Comparison of ENCODE assay signal across 8 cellular contexts in the genomic region with DNA sequence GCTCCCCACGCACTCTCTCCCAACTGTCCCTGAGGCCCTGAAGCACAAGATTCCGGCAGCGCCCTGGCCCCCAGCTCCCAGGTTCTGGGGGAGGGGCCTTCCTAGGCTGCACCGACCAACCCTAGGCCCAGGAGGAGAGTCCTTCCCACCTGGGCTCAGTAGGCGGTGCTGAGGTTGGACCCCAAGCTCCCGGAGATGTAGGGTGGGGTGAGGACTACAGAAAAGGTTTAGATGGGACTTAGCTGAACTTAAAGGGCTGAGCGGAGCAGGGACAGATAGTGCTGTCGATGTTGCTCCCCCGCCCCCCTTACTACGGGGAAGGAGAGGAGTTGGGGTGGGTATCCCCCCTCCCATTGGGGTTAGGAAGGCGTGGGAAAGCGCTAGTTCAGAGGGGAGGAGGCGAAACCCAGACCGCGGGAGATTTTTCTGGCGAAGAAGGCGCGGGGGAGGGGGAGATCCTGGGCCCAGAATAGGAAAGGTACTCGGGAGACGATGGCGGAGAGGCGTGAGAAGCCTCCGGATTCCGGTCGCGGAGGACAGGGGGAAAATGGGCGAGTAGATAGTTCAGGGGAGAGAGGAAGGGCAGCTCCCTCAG. TPM values are rescaled to one million over a fixed set of nuclear protein-coding genes. Genes with fewer than 3 reads are reported as not detected.
DNase-seq lines count a peak whose midpoint lies in the region; ATAC-seq and TF ChIP-seq lines count a peak whose summit lies in the region.

No MANE protein-coding gene starts in this region.

- no peaks in the 10 kb centered on the region for H3K9me3 ChIP-seq in CD4-positive, alpha-beta memory T cell (ENCODE audit: control insufficient read depth in 1 of 2, low read length in 2 of 2)
- H3K9me3 ChIP-seq in SJCRH30 (replicated peaks) = no peaks in the 10 kb centered on the region
- H3K9me3 ChIP-seq in right lobe of liver = no peaks in the 10 kb centered on the region
- H3K9me3 ChIP-seq in stomach = no peaks in the 10 kb centered on the region

- TF ChIP-seq POLR2A in right lobe of liver (IDR thresholded peaks at IDR 0.05) = no peak
- peak in 1 of 4 donors; percentile 23 for TF ChIP-seq POLR2A in stomach (IDR thresholded peaks at IDR 0.05)

- peaks cover 0 to 2% (median 0%) of the 10 kb centered on the region in 8 donors for H3K9me3 Mint-ChIP-seq in CD4-positive, alpha-beta memory T cell

- peaks cover 18% of the 10 kb centered on the region for H3K36me3 ChIP-seq in CD4-positive, alpha-beta memory T cell (ENCODE audit: insufficient read depth, low read length)
- H3K36me3 ChIP-seq in SJCRH30 (peaks cover 19% of the 10 kb centered on the region), right lobe of liver (peaks cover 0 to 20% (median 14%) of the 10 kb centered on the region in 4 donors), stomach (peaks cover 18 to 20% (median 19%) of the 10 kb centered on the region in 4 donors)

- H3K27ac ChIP-seq in CD4-positive, alpha-beta memory T cell (ENCODE audit: low read depth, low read length) = peak overlapping the region; percentile 81
- H3K27ac ChIP-seq in SJCRH30 (no peak overlapping the region), right lobe of liver (peak overlapping the region; percentile 84 to 92 (median 90)), stomach (peak overlapping the region; percentile 89 to 96 (median 95))

- peaks cover 15 to 36% of the 10 kb centered on the region in 2 donors for H3K36me3 Mint-ChIP-seq in CD4-positive, alpha-beta memory T cell

- H3K4me1 Mint-ChIP-seq in CD4-positive, alpha-beta memory T cell = peaks cover 34 to 77% (median 57%) of the 10 kb centered on the region in 4 donors

- no peaks in the 10 kb centered on the region for H3K27me3 ChIP-seq in CD4-positive, alpha-beta memory T cell (ENCODE audit: insufficient read depth, low read length)
- H3K27me3 ChIP-seq in SJCRH30 (no peaks in the 10 kb centered on the region), right lobe of liver (no peaks in the 10 kb centered on the region), stomach (no peaks in the 10 kb centered on the region)

- 0% methylated on average over 21 of the region's 27 CpGs for WGBS in right lobe of liver (ENCODE audit: insufficient coverage, low coverage, low lambda C conversion rate, missing lambda C conversion rate)
- 1 to 4% (median 2%) methylated on average over 24 to 27 of the region's 27 CpGs for WGBS in stomach, 5 donors

- peak overlapping the region; percentile 82 to 99 (median 96) for H3K27ac Mint-ChIP-seq in CD4-positive, alpha-beta memory T cell

- peak overlapping the region; percentile 58 to 68 for H3K4me3 ChIP-seq in CD4-positive, alpha-beta memory T cell (ENCODE audit: low read length in 2 of 2)
- H3K4me3 ChIP-seq in SJCRH30 = peak overlapping the region; percentile 60
- peak overlapping the region; percentile 64 to 88 (median 86) for H3K4me3 ChIP-seq in right lobe of liver
- peak overlapping the region; percentile 80 to 95 (median 86) for H3K4me3 ChIP-seq in stomach

- POLR2A ChIA-PET in CD4-positive, alpha-beta memory T cell (lab: Charles Lee; ENCODE audit: partially characterized antibody) = interaction anchor here (0.5 to 10.0 kb wide), 11 partner anchors 8 to 517 kb away, joined by 3 to 210 read pairs (median 7); partner anchors contain the start of genes ATP5F1B, NACA, PTGES3 and RBMS2

- H3K4me1 ChIP-seq in CD4-positive, alpha-beta memory T cell (ENCODE audit: insufficient read depth, low read length) = peaks cover 60% of the 10 kb centered on the region
- peaks cover 7% of the 10 kb centered on the region; the same call in 1 of the 2 replicates for H3K4me1 ChIP-seq in SJCRH30
- peaks cover 0 to 50% (median 17%) of the 10 kb centered on the region in 4 donors for H3K4me1 ChIP-seq in right lobe of liver
- peaks cover 49 to 85% (median 71%) of the 10 kb centered on the region in 4 donors for H3K4me1 ChIP-seq in stomach

- TF ChIP-seq CTCF in right lobe of liver (IDR thresholded peaks at IDR 0.05) (no peak), stomach (IDR thresholded peaks at IDR 0.05) (no peak)

- ATAC-seq in right lobe of liver (peak in 2 of 4 donors; percentile 1), GM18868 (IDR thresholded peaks at IDR 0.05; ENCODE audit: unreplicated experiment) (no peak)

- CTCF ChIA-PET in CD4-positive, alpha-beta memory T cell (lab: Charles Lee; ENCODE audit: partially characterized antibody) = interaction anchor here (1.2 to 3.7 kb wide), 6 partner anchors 12 to 121 kb away, joined by 3 to 68 read pairs (median 22); partner anchors contain the start of gene PTGES3

- H3K4me3 Mint-ChIP-seq in CD4-positive, alpha-beta memory T cell = peak overlapping the region; percentile 86 to 99 (median 98)

- no peaks in the 10 kb centered on the region for H3K27me3 Mint-ChIP-seq in CD4-positive, alpha-beta memory T cell

- intact Hi-C loops in CD4-positive, alpha-beta memory T cell (cut with micrococcal nuclease) = loop anchor here (10.0 kb wide), 2 partner anchors 600 to 810 kb away; partner anchors contain the start of gene DNAJC14
- intact Hi-C loops in right lobe of liver (cut with DNase I) = no loop called here
- intact Hi-C loops in stomach (cut with DNase I; ENCODE audit: low total_unique reads) = loop anchor here (10.0 kb wide), 1 partner anchor 50 kb away; the partner anchor contains the start of gene PTGES3

- no peak for TF ChIP-seq EP300 in stomach (IDR thresholded peaks at IDR 0.05)

- DNase-seq in CD4-positive, alpha-beta memory T cell = peak in 3 of 5 donors; percentile 9 to 49 (median 28)
- DNase-seq in HT-29 (ENCODE audit: low spot score) (peak; percentile 83), SJCRH30 (peak; percentile 7 to 33), cerebellar cortex (ENCODE audit: low spot score) (peak; percentile 72), right lobe of liver (peak; percentile 67 to 70 (median 67)), stomach (peak; percentile 77), germinal center (ENCODE audit: low spot score) (no peak)

RNA-seq across cellular contexts. Expression of gene BAZ2A, which starts 4.2 kb away (rescaled TPM):
- 100 to 1,000 TPM; 206 to 212 TPM for total RNA-seq in CD4-positive, alpha-beta memory T cell
- 10 to 100 TPM in 1 of 2 donors, 1 to 10 TPM in 1; 3.8 to 36.6 TPM for polyA plus RNA-seq in CD4-positive, alpha-beta memory T cell
- 43.3 and 47.1 TPM in 2 replicates for total RNA-seq in HT-29 (2014; rRNA removed; shearing (Covaris generic))
- total RNA-seq in SJCRH30 (2014; rRNA removed; shearing (Covaris generic)) = 34.2 and 42.9 TPM in 2 replicates
- total RNA-seq in right lobe of liver (10 to 100 TPM; 21.8 to 45.7 (median 33.4) TPM), stomach (100 to 1,000 TPM in 3 of 5 donors, 10 to 100 TPM in 2; 69.4 to 158 (median 112) TPM)
- polyA plus RNA-seq in stomach = 10 to 100 TPM in 2 of 3 donors, 1 to 10 TPM in 1; 9.5 to 19.4 (median 11.6) TPM

RNA-seq across cellular contexts. Expression of gene ATP5F1B, which starts 11.4 kb away (rescaled TPM):
- total RNA-seq in CD4-positive, alpha-beta memory T cell = 100 to 1,000 TPM; 243 to 256 TPM
- polyA plus RNA-seq in CD4-positive, alpha-beta memory T cell = 1,000 to 10,000 TPM in 1 of 2 donors, 100 to 1,000 TPM in 1; 771 to 1,156 TPM
- total RNA-seq in HT-29 (2014; rRNA removed; shearing (Covaris generic)) = 397 and 447 TPM in 2 replicates
- total RNA-seq in SJCRH30 (2014; rRNA removed; shearing (Covaris generic)) = 698 and 730 TPM in 2 replicates
- total RNA-seq in right lobe of liver = 100 to 1,000 TPM; 346 to 535 (median 362) TPM
- 100 to 1,000 TPM; 183 to 604 (median 386) TPM for total RNA-seq in stomach
- polyA plus RNA-seq in stomach = 100 to 1,000 TPM; 505 to 573 (median 536) TPM

RNA-seq across cellular contexts. Expression of gene PTGES3, which starts 53.7 kb away (rescaled TPM):
- total RNA-seq in CD4-positive, alpha-beta memory T cell = 100 to 1,000 TPM; 191 to 195 TPM
- polyA plus RNA-seq in CD4-positive, alpha-beta memory T cell = 100 to 1,000 TPM; 261 to 353 TPM
- 80.2 and 83.4 TPM in 2 replicates for total RNA-seq in HT-29 (2014; rRNA removed; shearing (Covaris generic))
- total RNA-seq in SJCRH30 (2014; rRNA removed; shearing (Covaris generic)) = 238 and 251 TPM in 2 replicates
- 100 to 1,000 TPM in 2 of 6 experiments, 10 to 100 TPM in 4; 70.0 to 184 (median 81.8) TPM for total RNA-seq in right lobe of liver
- total RNA-seq in stomach = 100 to 1,000 TPM in 1 of 5 donors, 10 to 100 TPM in 4; 43.3 to 120 (median 78.8) TPM
- polyA plus RNA-seq in stomach = 100 to 1,000 TPM in 2 of 3 donors, 10 to 100 TPM in 1; 97.7 to 145 (median 113) TPM

Comparison
In these comparisons a context has a peak if more than half of its experiments do, and no peak if none do; other contexts are left out.
1. intact Hi-C loops: an anchor here in CD4-positive, alpha-beta memory T cell (10.0 kb wide) and stomach (10.0 kb wide); none called in right lobe of liver.